12 cellular contexts compared by ENCODE assay signal in genomic region chr11:13279487-13279834, GRCh38. TPM values are rescaled to one million over a fixed set of nuclear protein-coding genes. Genes with fewer than 3 reads are reported as not detected.
DNase-seq lines count a peak whose midpoint lies in the region; ATAC-seq and TF ChIP-seq lines count a peak whose summit lies in the region.
"Had no signal": no experiment of that assay in that cellular context is flagged by ENCODE, and none has a peak within 500 bp of the region (broad histone marks: within the 10 kb centered on the region; RNA-seq: fewer than 3 reads in every experiment).

No MANE protein-coding gene starts in this region.

- peaks cover 0 to 12% of the 10 kb centered on the region in 2 donors for H3K27me3 Mint-ChIP-seq in CD8-positive, alpha-beta memory T cell
- H3K27me3 Mint-ChIP-seq in endothelial cell (ENCODE audit: unreplicated experiment) = peaks cover 27% of the 10 kb centered on the region

- peaks cover 52% of the 10 kb centered on the region for H3K4me1 ChIP-seq in CD8-positive, alpha-beta memory T cell (ENCODE audit: insufficient read depth, low read length)
- H3K4me1 ChIP-seq in Peyer's patch (peaks cover 0 to 29% (median 4%) of the 10 kb centered on the region in 4 donors), osteoblast (ENCODE audit: insufficient read depth, low read length) (peaks cover 12% of the 10 kb centered on the region)

- peak overlapping the region; percentile 90 to 94 (median 93) for H3K4me3 Mint-ChIP-seq in CD8-positive, alpha-beta memory T cell
- H3K4me3 Mint-ChIP-seq in endothelial cell (ENCODE audit: unreplicated experiment) = peak overlapping the region; percentile 86

- H3K36me3 Mint-ChIP-seq in CD8-positive, alpha-beta memory T cell = peaks cover 0 to 25% (median 6%) of the 10 kb centered on the region in 3 donors
- H3K36me3 Mint-ChIP-seq in endothelial cell (ENCODE audit: low read depth, unreplicated experiment) = peaks cover 6% of the 10 kb centered on the region

- ATAC-seq in esophagus mucosa = no peak
- no peak for ATAC-seq in HG02571 (IDR thresholded peaks at IDR 0.05; ENCODE audit: unreplicated experiment)

- CTCF ChIA-PET in CD8-positive, alpha-beta memory T cell (lab: Charles Lee) = interaction anchor here (0.9 to 2.5 kb wide), 6 partner anchors 12 to 57 kb away, joined by 3 to 22 read pairs (median 4); no protein-coding TSS in a partner anchor

- H4K20me1 ChIP-seq in osteoblast (ENCODE audit: insufficient read depth, low read length) = peaks cover 31% of the 10 kb centered on the region

- H3K4me1 Mint-ChIP-seq in CD8-positive, alpha-beta memory T cell = peaks cover 65 to 67% (median 67%) of the 10 kb centered on the region in 3 donors
- peaks cover 20% of the 10 kb centered on the region for H3K4me1 Mint-ChIP-seq in endothelial cell (ENCODE audit: unreplicated experiment)

- POLR2A ChIA-PET in CD8-positive, alpha-beta memory T cell (lab: Charles Lee) = interaction anchor here (0.7 to 2.0 kb wide), 3 partner anchors 9 to 56 kb away, joined by 3 to 8 read pairs (median 5); no protein-coding TSS in a partner anchor

- peak overlapping the region; percentile 84 for H3K4me3 ChIP-seq in CD8-positive, alpha-beta memory T cell (ENCODE audit: low read length)
- peak overlapping the region in 3 of 4 donors; percentile 95 to 100 (median 99) for H3K4me3 ChIP-seq in Peyer's patch
- no peak overlapping the region for H3K4me3 ChIP-seq in osteoblast (ENCODE audit: insufficient read depth, low read length)

- TF ChIP-seq CTCF in Peyer's patch (IDR thresholded peaks at IDR 0.05) (no peak), endothelial cell (IDR thresholded peaks at IDR 0.05; ENCODE audit: unreplicated experiment) (no peak), osteoblast (IDR thresholded peaks at IDR 0.05; ENCODE audit: extremely low read depth, low read depth, low read length) (no peak)

- H3K27ac ChIP-seq in CD8-positive, alpha-beta memory T cell (ENCODE audit: low read depth, low read length) = no peak overlapping the region
- H3K27ac ChIP-seq in Peyer's patch = no peak overlapping the region
- H3K27ac ChIP-seq in osteoblast (ENCODE audit: low read depth, low read length) = no peak overlapping the region

- TF ChIP-seq POLR2A in Peyer's patch (IDR thresholded peaks at IDR 0.05) = no peak

- H3K9me3 ChIP-seq in CD8-positive, alpha-beta memory T cell (ENCODE audit: low read length) = no peaks in the 10 kb centered on the region
- H3K9me3 ChIP-seq in Peyer's patch (no peaks in the 10 kb centered on the region), osteoblast (ENCODE audit: low read depth, low read length) (no peaks in the 10 kb centered on the region)
- H3K9me3 ChIP-seq: right atrium auricular region had no signal

- H3K9me3 Mint-ChIP-seq in CD8-positive, alpha-beta memory T cell = no peaks in the 10 kb centered on the region
- no peaks in the 10 kb centered on the region for H3K9me3 Mint-ChIP-seq in endothelial cell (ENCODE audit: unreplicated experiment)

- H3K4me2 ChIP-seq in osteoblast (ENCODE audit: insufficient read depth, low read length) = peak overlapping the region; percentile 89

- H2AFZ ChIP-seq in osteoblast (ENCODE audit: low read length) = no peak overlapping the region

- H3K79me2 ChIP-seq in osteoblast (ENCODE audit: insufficient read depth, low read length) = peaks cover 48% of the 10 kb centered on the region

- peak overlapping the region; percentile 55 to 96 (median 92) for H3K27ac Mint-ChIP-seq in CD8-positive, alpha-beta memory T cell
- H3K27ac Mint-ChIP-seq in endothelial cell (ENCODE audit: unreplicated experiment) = no peak overlapping the region

- no peaks in the 10 kb centered on the region for H3K27me3 ChIP-seq in CD8-positive, alpha-beta memory T cell (ENCODE audit: insufficient read depth, low read length, poor library complexity, severe bottlenecking)
- H3K27me3 ChIP-seq in Peyer's patch (no peaks in the 10 kb centered on the region), osteoblast (ENCODE audit: insufficient read depth, low read length) (peaks cover 34% of the 10 kb centered on the region)
- H3K27me3 ChIP-seq: right atrium auricular region had no signal

- no peaks in the 10 kb centered on the region for H3K36me3 ChIP-seq in CD8-positive, alpha-beta memory T cell (ENCODE audit: insufficient read depth, low read length)
- H3K36me3 ChIP-seq in Peyer's patch = no peaks in the 10 kb centered on the region
- H3K36me3 ChIP-seq in osteoblast (ENCODE audit: insufficient read depth, low read length) = no peaks in the 10 kb centered on the region
- H3K36me3 ChIP-seq: right atrium auricular region had no signal

- no peak for DNase-seq in CD8-positive, alpha-beta memory T cell
- DNase-seq in Peyer's patch = no peak
- DNase-seq in endothelial cell (ENCODE audit: low spot score) = no peak
- DNase-seq in osteoblast (ENCODE audit: insufficient read length, low spot score, missing footprints) = no peak
- no peak for DNase-seq in A172 (ENCODE audit: low spot score)
- no peak for DNase-seq in SIG-M5 (lab: John Stamatoyannopoulos, UW)
- DNase-seq: DMS153, islet precursor cell, NCI-H187 treated with DMSO at 0.1 percent for 48 hours had no signal

RNA-seq across cellular contexts. Expression of gene BMAL1, which starts 1.9 kb away (rescaled TPM):
- 10 to 100 TPM; 25.2 to 29.4 TPM for total RNA-seq in CD8-positive, alpha-beta memory T cell
- 29.2 TPM for polyA plus RNA-seq in CD8-positive, alpha-beta memory T cell
- total RNA-seq in Peyer's patch = 10 to 100 TPM; 19.4 to 87.5 (median 39.7) TPM
- 7.7 TPM for total RNA-seq in endothelial cell (ENCODE audit: unreplicated experiment)
- 8.5 and 13.0 TPM in 2 replicates for total RNA-seq in osteoblast
- 10.6 TPM for total RNA-seq in esophagus mucosa
- 17.0 and 19.9 TPM in 2 replicates for total RNA-seq in A172 (2014; rRNA removed; shearing (Covaris generic))
